22 cellular contexts compared by ENCODE assay signal in the genomic region with DNA sequence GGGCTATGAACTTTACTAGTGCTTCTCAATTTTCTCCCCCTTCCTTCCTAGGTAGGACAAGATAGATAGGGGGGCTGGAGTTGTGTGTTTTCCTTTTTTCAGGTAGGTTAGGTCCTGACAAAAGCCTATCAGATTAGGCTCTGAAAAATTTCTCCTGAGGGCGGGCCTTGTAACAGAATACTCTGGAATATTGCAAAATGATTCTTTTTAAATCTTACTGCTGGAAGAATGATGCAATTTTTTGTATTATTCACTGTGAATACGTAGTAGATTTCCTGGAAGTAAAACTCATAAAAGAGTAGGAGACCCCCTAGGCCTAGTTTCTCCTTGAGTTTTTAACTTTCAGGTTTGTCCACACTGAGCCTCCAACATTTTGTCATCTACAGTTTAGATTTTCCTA.
"Had no signal": no experiment of that assay in that cellular context is flagged by ENCODE, and none has a peak within 500 bp of the region (broad histone marks: within the 10 kb centered on the region; RNA-seq: fewer than 3 reads in every experiment).

No MANE protein-coding gene starts in this region.

- DNase-seq: activated CD4-positive, alpha-beta T cell treated with anti-CD3 and anti-CD28 coated beads for 36 hours; activated CD4-positive, alpha-beta T cell treated with anti-CD3 and anti-CD28 coated beads, Interleukin-2, amount 50 U/mL, for 48 hours; amygdala; body of pancreas; central memory CD4-positive, alpha-beta T cell; colonic mucosa; foreskin keratinocyte; glutamatergic neuron; hippocampal formation; midbrain; right cardiac atrium; stimulated activated CD4-positive, alpha-beta T cell treated with anti-CD3 and anti-CD28 coated beads, Interleukin-15, amount 100 ng/mL, for 24 hours; stimulated activated CD4-positive, alpha-beta T cell treated with anti-CD3 and anti-CD28 coated beads, Interleukin-2, amount 100 ng/mL, for 48 hours; transverse colon; uterus had no signal

- H3K27ac ChIP-seq: body of pancreas, colonic mucosa, foreskin keratinocyte, prostate gland, skin epidermis, suprapubic skin, transverse colon, uterus had no signal

- H3K9me3 ChIP-seq: body of pancreas, colonic mucosa, prostate gland, suprapubic skin, transverse colon, uterus had no signal

- H3K4me3 ChIP-seq: body of pancreas, colonic mucosa, prostate gland, skin epidermis, suprapubic skin, transverse colon, uterus had no signal

- H3K4me1 ChIP-seq: body of pancreas, colonic mucosa, foreskin keratinocyte, prostate gland, suprapubic skin, transverse colon, uterus had no signal

- H3K27me3 ChIP-seq: body of pancreas, colonic mucosa, foreskin keratinocyte, suprapubic skin, transverse colon, uterus had no signal

- ATAC-seq: activated CD4-positive, alpha-beta T cell treated with anti-CD3 and anti-CD28 coated beads for 36 hours; body of pancreas; foreskin keratinocyte; left lobe of liver; right cardiac atrium had no signal

- FAIRE-seq: endometrium, keratinocyte, TTC549 had no signal

- H3K36me3 ChIP-seq: colonic mucosa, prostate gland, suprapubic skin, transverse colon, uterus had no signal
